ENCODE assay signal across 21 cellular contexts in the genomic region with DNA sequence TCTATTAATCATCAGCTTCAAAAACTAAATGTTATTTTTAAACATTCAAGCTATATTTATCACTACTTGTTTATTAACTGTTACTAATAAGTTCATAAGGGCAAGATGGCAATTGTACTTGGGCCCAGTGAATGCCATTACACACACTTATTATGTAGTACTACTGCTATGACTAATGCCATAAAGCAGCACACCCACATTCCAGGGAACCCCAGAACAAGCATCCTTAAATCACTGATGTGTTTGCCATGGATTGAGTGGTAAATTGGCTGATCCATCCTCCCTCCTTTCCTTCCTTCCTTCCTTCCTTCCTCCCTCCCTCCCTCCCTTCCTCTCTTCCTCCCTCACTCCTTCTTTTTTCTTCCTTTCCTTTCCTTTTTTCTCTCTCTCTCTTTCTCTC. TPM values are rescaled to one million over a fixed set of nuclear protein-coding genes. Genes with fewer than 3 reads are reported as not detected.
DNase-seq lines count a peak whose midpoint lies in the region; ATAC-seq, FAIRE-seq and TF ChIP-seq lines count a peak whose summit lies in the region.
"Had no signal": no experiment of that assay in that cellular context is flagged by ENCODE, and none has a peak within 500 bp of the region (broad histone marks: within the 10 kb centered on the region; RNA-seq: fewer than 3 reads in every experiment).

No MANE protein-coding gene starts in this region.

- intact Hi-C loops in HepG2 (cut with micrococcal nuclease; ENCODE audit: unreplicated experiment) = loop anchor here (5.0 kb wide), 1 partner anchor 318 kb away; no protein-coding TSS in a partner anchor
- intact Hi-C loops in right lobe of liver (cut with DNase I) = no loop called here

- H3K9me3 ChIP-seq in HepG2 (ENCODE audit: low read length) (no peaks in the 10 kb centered on the region), right lobe of liver (no peaks in the 10 kb centered on the region)
- H3K9me3 ChIP-seq: HAP-1, left ventricle myocardium inferior, pancreas, tibial nerve had no signal

- no peak for TF ChIP-seq RAD21 in HepG2 (CRISPR knock-in tag; IDR thresholded peaks at IDR 0.05)

- no peaks in the 10 kb centered on the region for H4K20me1 ChIP-seq in HepG2 (ENCODE audit: insufficient read depth, low read length)

- H3K27me3 ChIP-seq in HepG2 (ENCODE audit: control insufficient read depth in 1 of 2, insufficient read depth in 2 of 2, low read length in 2 of 2) = no peaks in the 10 kb centered on the region
- H3K27me3 ChIP-seq in right lobe of liver = no peaks in the 10 kb centered on the region
- H3K27me3 ChIP-seq: pancreas, tibial nerve had no signal

- POLR2A ChIA-PET in HepG2 (lab: Yijun Ruan, JAX) = no interaction called here

- in situ Hi-C loops in HepG2 (cut with HindIII; ENCODE audit: extremely low pct_ligation_motif_present, low pct_unique_long_range_greater_than_20kb) = no loop called here

- H3K36me3 ChIP-seq in HepG2 (replicated peaks in 1 of 2; ENCODE audit: control insufficient read depth in 1 of 2, insufficient read depth in 2 of 2, low read length in 2 of 2) (no peaks in the 10 kb centered on the region), right lobe of liver (no peaks in the 10 kb centered on the region)
- H3K36me3 ChIP-seq: HAP-1, left ventricle myocardium inferior, pancreas, tibial nerve had no signal

- DNase-seq in HepG2 (ENCODE audit: low spot score) (no peak), right lobe of liver (no peak), SW480 (ENCODE audit: low spot score) (peak; percentile 29), fibroblast of mammary gland (ENCODE audit: low read depth) (peak; percentile 64), HUDEP-2 (lab: John Stamatoyannopoulos, UW; ENCODE audit: unreplicated experiment in 76 of 76) (no peak), HPDE6-E6E7 (ENCODE audit: extremely low spot score) (no peak)
- DNase-seq: 8988T; amniotic stem cell; CD4-positive, alpha-beta T cell; DND-41; hypothalamus; left ventricle myocardium inferior; NCI-H146; pancreas had no signal

- H3K9ac ChIP-seq in HepG2 (ENCODE audit: insufficient read depth, low read depth, low read length) = no peak overlapping the region
- H3K9ac ChIP-seq: KMS-11 had no signal

- H2AFZ ChIP-seq in HepG2 (ENCODE audit: low read length) = no peak overlapping the region

- CTCF ChIA-PET in HepG2 (lab: Yijun Ruan, JAX; ENCODE audit: low intra/inter-chr PET ratio, low total read pairs) = no interaction called here

- TF ChIP-seq CTCF in HepG2 (CRISPR knock-in tag; IDR thresholded peaks at IDR 0.05) (no peak), right lobe of liver (IDR thresholded peaks at IDR 0.05) (no peak), fibroblast of mammary gland (conservative IDR thresholded peaks at IDR 0.05; ENCODE audit: control insufficient read depth, insufficient read depth, low read depth, low read length) (no peak)

- no peak for FAIRE-seq in HepG2 (lab: Jason Lieb, UNC)
- FAIRE-seq: colon, pancreas had no signal

- no peak for TF ChIP-seq POLR2A in HepG2 (IDR thresholded peaks at IDR 0.05; ENCODE audit: insufficient read depth in 1 of 2, low read depth in 2 of 2, low read length in 2 of 2)
- no peak for TF ChIP-seq POLR2A in right lobe of liver (IDR thresholded peaks at IDR 0.05)

- H3K27ac ChIP-seq in HepG2 (ENCODE audit: extremely low read length, insufficient read depth, low read length) = no peak overlapping the region
- no peak overlapping the region for H3K27ac ChIP-seq in right lobe of liver
- H3K27ac ChIP-seq: KMS-11, left ventricle myocardium inferior, pancreas had no signal

- H3K4me3 ChIP-seq in HepG2 (replicated peaks in 1 of 3; ENCODE audit: insufficient read depth in 1 of 3, low read depth in 2 of 3, low read length in 3 of 3) (no peak overlapping the region), right lobe of liver (no peak overlapping the region), fibroblast of mammary gland (ENCODE audit: control insufficient read depth, low read depth, low read length) (no peak overlapping the region)
- H3K4me3 ChIP-seq: HAP-1, left ventricle myocardium inferior, pancreas, smooth muscle cell, tibial nerve had no signal

- no peak overlapping the region for H3K4me2 ChIP-seq in HepG2 (ENCODE audit: low read depth, low read length)
- H3K4me2 ChIP-seq: KMS-11, smooth muscle cell had no signal

- ATAC-seq in HepG2 (no peak), right lobe of liver (no peak), GM18502 (IDR thresholded peaks at IDR 0.05; ENCODE audit: poor library complexity, unreplicated experiment) (no peak), HG03342 (IDR thresholded peaks at IDR 0.05; ENCODE audit: unreplicated experiment) (no peak)
- ATAC-seq: pancreas had no signal

- H3K79me2 ChIP-seq in HepG2 (ENCODE audit: insufficient read depth, low read length) = no peaks in the 10 kb centered on the region

- H3K4me1 ChIP-seq in HepG2 (ENCODE audit: insufficient read depth, low read length) = no peaks in the 10 kb centered on the region
- no peaks in the 10 kb centered on the region for H3K4me1 ChIP-seq in right lobe of liver

- no peak for TF ChIP-seq EP300 in HepG2 (IDR thresholded peaks at IDR 0.05; ENCODE audit: low read depth in 2 of 2, low read length in 2 of 2)
- TF ChIP-seq EP300 in HepG2 (CRISPR knock-in tag; IDR thresholded peaks at IDR 0.05; ENCODE audit: borderline replicate concordance) = no peak

- no TSS peak for BruUV-seq in HepG2 (replicated peaks; lab: Mats Ljungman, UMichigan)

TF ChIP-seq in HepG2, 621 proteins besides CTCF, POLR2A, EP300 and RAD21:
- TF ChIP-seq, protein P1, sequence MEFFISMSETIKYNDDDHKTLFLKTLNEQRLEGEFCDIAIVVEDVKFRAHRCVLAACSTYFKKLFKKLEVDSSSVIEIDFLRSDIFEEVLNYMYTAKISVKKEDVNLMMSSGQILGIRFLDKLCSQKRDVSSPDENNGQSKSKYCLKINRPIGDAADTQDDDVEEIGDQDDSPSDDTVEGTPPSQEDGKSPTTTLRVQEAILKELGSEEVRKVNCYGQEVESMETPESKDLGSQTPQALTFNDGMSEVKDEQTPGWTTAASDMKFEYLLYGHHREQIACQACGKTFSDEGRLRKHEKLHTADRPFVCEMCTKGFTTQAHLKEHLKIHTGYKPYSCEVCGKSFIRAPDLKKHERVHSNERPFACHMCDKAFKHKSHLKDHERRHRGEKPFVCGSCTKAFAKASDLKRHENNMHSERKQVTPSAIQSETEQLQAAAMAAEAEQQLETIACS (CRISPR knock-in tag; IDR thresholded peaks at IDR 0.05) = no peak
- TF ChIP-seq PCBP2 (optimal IDR thresholded peaks at IDR 0.05; ENCODE audit: low read depth, low read length, poor library complexity, severe bottlenecking) (peak; percentile 22), ZNF564 (CRISPR knock-in tag; IDR thresholded peaks at IDR 0.05) (no peak)

RNA-seq across cellular contexts. Expression of a gene that starts 37.4 kb away (rescaled TPM):
- total RNA-seq in HepG2 (2016; rRNA removed; fragmentation: Illumina TruSeq; extraction: Trizol) = 35.1 and 49.7 TPM in 2 replicates
- total RNA-seq in HepG2 (2016; cell fraction: cytosol; rRNA removed; fragmentation: Illumina TruSeq; extraction: Trizol; ENCODE audit: low read depth) = 15.6 and 15.7 TPM in 2 replicates
- 35.5 and 50.0 TPM in 2 replicates for total RNA-seq in HepG2 (2016; cell fraction: insoluble cytoplasmic fraction; rRNA removed; fragmentation: Illumina TruSeq; extraction: Trizol)
- total RNA-seq in HepG2 (2016; cell fraction: membrane; rRNA removed; fragmentation: Illumina TruSeq; extraction: Trizol) = 17.5 and 18.7 TPM in 2 replicates
- total RNA-seq in HepG2 (2016; cell fraction: nucleus; rRNA removed; fragmentation: Illumina TruSeq; extraction: Trizol) = 20.4 and 20.9 TPM in 2 replicates
- polyA plus RNA-seq in HepG2 (2011; rRNA removed) = 29.1 and 32.3 TPM in 2 replicates
- 25.6 and 34.1 TPM in 2 replicates for polyA plus RNA-seq in HepG2 (2011; cell fraction: cytosol; rRNA removed)
- polyA plus RNA-seq in HepG2 (2011; cell fraction: nucleus; rRNA removed) = 8.2 and 11.1 TPM in 2 replicates
- 14.7 and 19.0 TPM in 2 replicates for polyA plus RNA-seq in HepG2 (2012)
- polyA plus RNA-seq in HepG2 (2016; cell fraction: cytosol; fragmentation: Illumina TruSeq; extraction: Trizol; ENCODE audit: low read depth) = 13.0 and 14.4 TPM in 2 replicates
- polyA plus RNA-seq in HepG2 (2016; cell fraction: insoluble cytoplasmic fraction; fragmentation: Illumina TruSeq; extraction: Trizol; ENCODE audit: low read depth) = 77.0 and 78.1 TPM in 2 replicates
- polyA plus RNA-seq in HepG2 (2016; cell fraction: membrane; fragmentation: Illumina TruSeq; extraction: Trizol; ENCODE audit: low read depth) = 16.3 and 17.1 TPM in 2 replicates
- 27.2 and 28.1 TPM in 2 replicates for polyA plus RNA-seq in HepG2 (2016; cell fraction: nucleus; fragmentation: Illumina TruSeq; extraction: Trizol; ENCODE audit: insufficient read depth, low read depth)
- polyA minus RNA-seq in HepG2 (2011; rRNA and poly(A)+ RNA removed; ENCODE audit: low replicate concordance) = 18.3 and 23.1 TPM in 2 replicates
- 18.7 and 20.7 TPM in 2 replicates for polyA minus RNA-seq in HepG2 (2011; cell fraction: cytosol; rRNA and poly(A)+ RNA removed)
- 10.7 and 20.3 TPM in 2 replicates for polyA minus RNA-seq in HepG2 (2011; cell fraction: nucleus; rRNA and poly(A)+ RNA removed)
- total RNA-seq in right lobe of liver = 10 to 100 TPM; 24.1 to 44.5 (median 28.4) TPM

Comparison
In these comparisons a context has a peak if more than half of its experiments do, and no peak if none do; other contexts are left out.
1. DNase-seq: peak in SW480 (single experiment) and fibroblast of mammary gland (single experiment); none in HepG2 (single experiment), right lobe of liver (0 of 3), HUDEP-2 (0 of 76) and HPDE6-E6E7 (single experiment).